ENCODE assay signal across 8 cellular contexts in the genomic region with DNA sequence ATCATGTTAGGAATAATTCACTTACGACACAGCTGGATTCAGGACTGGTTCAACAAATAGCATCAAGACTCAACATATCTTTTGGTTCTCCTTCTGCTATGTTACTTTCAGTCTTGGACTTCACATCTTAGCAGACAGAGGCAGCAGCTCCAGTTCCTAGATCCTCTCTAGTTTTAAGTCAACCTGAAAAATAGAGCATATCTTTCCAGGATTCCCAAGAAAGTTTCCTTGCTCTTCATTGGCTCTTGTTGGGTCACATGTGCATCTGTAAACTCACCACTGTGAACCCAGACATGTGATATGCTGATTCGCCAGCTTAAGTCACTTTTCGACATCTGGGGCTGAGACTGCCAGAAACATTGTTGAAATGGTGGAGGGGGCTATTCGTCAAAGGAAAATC.
"Had no signal": no experiment of that assay in that cellular context is flagged by ENCODE, and none has a peak within 500 bp of the region (broad histone marks: within the 10 kb centered on the region; RNA-seq: fewer than 3 reads in every experiment).

No MANE protein-coding gene starts in this region.

- H3K36me3 ChIP-seq: HAP-1 had no signal

- H2AFZ ChIP-seq: GM23338 had no signal

- H3K4me1 Mint-ChIP-seq: GM23338, IgD-negative memory B cell had no signal

- H3K9me3 Mint-ChIP-seq: HFFc6 had no signal

- H3K9me3 ChIP-seq: HAP-1 had no signal

- H3K27ac Mint-ChIP-seq: GM23338, HFFc6, IgD-negative memory B cell had no signal

- H3K4me3 Mint-ChIP-seq: GM23338, HFFc6, IgD-negative memory B cell had no signal

- H3K27ac ChIP-seq: HL-60 had no signal

- H3K36me3 Mint-ChIP-seq: IgD-negative memory B cell had no signal

- ATAC-seq: GM23338, HCT116, HepG2 had no signal

- H3K4me1 ChIP-seq: HAP-1 had no signal

- H3K4me2 ChIP-seq: GM23338 had no signal

- DNase-seq: H7, HFFc6 had no signal

- H3K4me3 ChIP-seq: GM23338, HAP-1 had no signal
